8 cellular contexts compared by ENCODE assay signal in genomic region chr1:155598842-155599331, GRCh38.
DNase-seq lines count a peak whose midpoint lies in the region; ATAC-seq, FAIRE-seq and TF ChIP-seq lines count a peak whose summit lies in the region.

No MANE protein-coding gene starts in this region.

- no peaks in the 10 kb centered on the region for H3K4me1 ChIP-seq in endocrine pancreas (ENCODE audit: control insufficient read depth, insufficient read depth, low read length)

- peak overlapping the region; percentile 29 for H3K4me3 ChIP-seq in endocrine pancreas (ENCODE audit: control insufficient read depth, insufficient read depth, low read length)

- H3K27me3 Mint-ChIP-seq in nephron progenitor cell (ENCODE audit: low read depth, poor library complexity): peaks cover 16% of the 10 kb centered on the region

- peak overlapping the region; percentile 35 for H3K4me3 Mint-ChIP-seq in nephron progenitor cell

- peaks cover 21% of the 10 kb centered on the region for H3K4me1 Mint-ChIP-seq in nephron progenitor cell

- H3K9ac ChIP-seq in endocrine pancreas (ENCODE audit: control insufficient read depth, insufficient read depth, low read length): no peak overlapping the region

- H3K36me3 ChIP-seq in endocrine pancreas (ENCODE audit: control insufficient read depth, insufficient read depth, low read length): no peaks in the 10 kb centered on the region

- H3K27me3 ChIP-seq in endocrine pancreas (ENCODE audit: control insufficient read depth, insufficient read depth, low read length): no peaks in the 10 kb centered on the region

- no peak for FAIRE-seq in RCC 7860 (lab: Jason Lieb, UNC)

- no peaks in the 10 kb centered on the region for H3K9me3 ChIP-seq in endocrine pancreas (ENCODE audit: control insufficient read depth, low read length)

- no peaks in the 10 kb centered on the region for H3K9me3 Mint-ChIP-seq in nephron progenitor cell

- H3K27ac Mint-ChIP-seq in nephron progenitor cell: no peak overlapping the region

- no peaks in the 10 kb centered on the region for H3K36me3 Mint-ChIP-seq in nephron progenitor cell (ENCODE audit: low read depth)

- DNase-seq in CMK (ENCODE audit: low read depth) (peak; percentile 8), OCI-M1 (lab: John Stamatoyannopoulos, UW) (peak; percentile 26), nephron progenitor cell (peak; percentile 19), RCC 7860 (ENCODE audit: low spot score) (no peak), COLO829 (ENCODE audit: low spot score) (no peak)

- ATAC-seq in GM21737 (IDR thresholded peaks at IDR 0.05; ENCODE audit: unreplicated experiment): no peak
- ATAC-seq in GM21529 (IDR thresholded peaks at IDR 0.05; ENCODE audit: unreplicated experiment): no peak

- no peak for TF ChIP-seq CTCF in nephron progenitor cell (IDR thresholded peaks at IDR 0.05)

Comparison
In these comparisons a context has a peak if more than half of its experiments do, and no peak if none do; other contexts are left out.
1. DNase-seq: peak in CMK (single experiment), OCI-M1 (single experiment) and nephron progenitor cell (single experiment); none in RCC 7860 (single experiment) and COLO829 (single experiment).